2 cellular contexts compared by ENCODE assay signal in genomic region chr12:120611527-120611926, GRCh38. TPM values are rescaled to one million over a fixed set of nuclear protein-coding genes. Genes with fewer than 3 reads are reported as not detected.
"Had no signal": no experiment of that assay in that cellular context is flagged by ENCODE, and none has a peak within 500 bp of the region (broad histone marks: within the 10 kb centered on the region; RNA-seq: fewer than 3 reads in every experiment).

No MANE protein-coding gene starts in this region.

RNA-seq across cellular contexts. Expression of gene CABP1, which starts 28.9 kb away (rescaled TPM):
- total RNA-seq: activated naive CD4-positive, alpha-beta T cell treated with anti-CD3 and anti-CD28 coated beads for 36 hours; activated T-helper 1 cell treated with anti-CD3 and anti-CD28 coated beads, Interleukin-12 subunit alpha, Interleukin-12 subunit beta, Interleukin-2, Interleukin-4 antibody, amounts not matched to agents 30 ng/mL and 10 ng/mL and 1 ng/mL, durations not matched to agents 14 hours and 24 hours and 36 hours had no signal
